ENCODE assay signal across 1 cellular context in the genomic region with DNA sequence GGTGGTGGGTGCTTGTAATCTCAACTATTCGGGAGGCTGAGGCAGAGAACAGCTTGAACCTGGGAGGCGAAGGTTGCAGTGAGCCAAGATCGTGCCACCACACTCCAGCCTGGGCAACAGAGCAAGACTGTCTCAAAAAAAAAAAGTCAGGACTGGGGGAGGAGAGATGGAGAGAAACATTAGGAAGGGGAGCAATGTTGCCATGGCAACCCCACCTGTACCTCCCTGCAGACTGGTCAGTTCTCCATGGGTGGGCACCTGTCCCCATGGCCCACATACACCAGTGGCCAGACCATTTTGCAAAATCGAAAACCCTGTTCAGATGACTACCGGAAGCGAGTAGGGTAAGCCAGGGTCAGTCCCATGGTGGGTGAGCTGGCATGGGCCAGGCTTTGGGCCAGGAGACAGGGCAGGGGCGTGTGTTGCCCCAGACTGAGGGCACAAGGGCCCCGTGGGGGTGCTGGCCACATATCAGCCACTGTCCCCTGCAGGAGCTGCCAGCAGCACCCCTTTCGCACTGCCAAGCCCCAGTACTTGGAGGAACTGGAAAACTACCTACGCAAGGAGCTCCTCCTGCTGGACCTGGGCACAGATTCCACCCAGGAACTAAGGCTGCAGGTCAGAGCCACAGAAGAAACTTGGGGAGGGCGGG.
TF ChIP-seq lines count a peak whose summit lies in the region.

No MANE protein-coding gene starts in this region.

TF ChIP-seq in K562, 482 proteins besides CTCF, POLR2A, EP300 and RAD21:
- TF ChIP-seq RFX1 (IDR thresholded peaks at IDR 0.05) (peak; percentile 78), NR4A1 (CRISPR knock-in tag; IDR thresholded peaks at IDR 0.05) (no peak), NR4A1 (tag; IDR thresholded peaks at IDR 0.05) (no peak)
TF ChIP-seq in K562: peak in this region for 1.
